ENCODE assay signal across 1 cellular context in the genomic region with DNA sequence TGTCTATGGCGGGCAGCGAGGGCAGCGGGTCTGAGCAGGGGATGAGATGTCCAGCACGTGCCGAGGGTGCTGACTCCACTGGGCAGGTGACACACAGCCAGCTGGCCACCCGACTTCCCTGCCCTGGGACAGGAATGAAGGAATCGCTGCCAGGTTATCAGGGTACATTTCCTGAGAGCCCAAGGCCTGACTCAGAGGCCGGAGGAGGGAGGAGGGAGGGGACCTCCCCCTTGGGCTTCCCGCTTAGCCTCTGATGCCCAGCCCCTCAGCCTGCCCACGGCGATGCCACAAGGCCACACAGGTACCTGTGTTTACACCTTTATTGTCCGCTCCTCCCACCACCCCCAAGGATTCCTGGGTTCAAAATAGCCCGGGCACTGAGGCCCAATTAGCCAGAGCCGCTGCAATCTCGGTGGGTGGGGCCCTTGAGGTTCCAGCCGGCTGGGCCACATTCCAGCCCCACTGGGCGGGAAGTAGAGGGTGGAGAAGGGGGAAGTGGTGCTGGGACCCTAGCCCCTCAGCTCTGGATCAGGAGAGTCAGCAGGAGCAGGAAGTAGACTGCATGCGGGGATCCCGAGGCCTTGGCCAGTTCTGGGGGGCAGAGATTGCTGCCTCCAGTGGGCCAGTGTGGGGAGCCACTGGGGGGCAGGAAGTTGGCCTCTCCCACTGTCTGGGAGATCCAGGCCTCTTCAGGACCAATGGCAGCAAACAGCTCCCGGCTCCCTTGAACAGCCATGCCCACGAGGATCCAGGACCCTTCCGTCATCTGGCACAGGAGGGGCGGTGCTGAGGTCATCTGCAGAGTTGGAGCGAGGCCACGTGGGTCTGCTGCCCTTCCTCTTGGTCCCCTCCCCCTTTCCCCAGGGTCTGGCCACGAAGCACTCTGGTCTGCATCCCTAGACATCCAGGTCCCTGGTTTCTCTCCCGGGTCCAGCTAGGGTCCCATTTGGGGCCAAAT.
TF ChIP-seq lines count a peak whose summit lies in the region.

No MANE protein-coding gene starts in this region.

TF ChIP-seq in WTC11, 78 proteins besides CTCF, POLR2A, EP300 and RAD21 (continued from another document):
- TF ChIP-seq, protein P1, sequence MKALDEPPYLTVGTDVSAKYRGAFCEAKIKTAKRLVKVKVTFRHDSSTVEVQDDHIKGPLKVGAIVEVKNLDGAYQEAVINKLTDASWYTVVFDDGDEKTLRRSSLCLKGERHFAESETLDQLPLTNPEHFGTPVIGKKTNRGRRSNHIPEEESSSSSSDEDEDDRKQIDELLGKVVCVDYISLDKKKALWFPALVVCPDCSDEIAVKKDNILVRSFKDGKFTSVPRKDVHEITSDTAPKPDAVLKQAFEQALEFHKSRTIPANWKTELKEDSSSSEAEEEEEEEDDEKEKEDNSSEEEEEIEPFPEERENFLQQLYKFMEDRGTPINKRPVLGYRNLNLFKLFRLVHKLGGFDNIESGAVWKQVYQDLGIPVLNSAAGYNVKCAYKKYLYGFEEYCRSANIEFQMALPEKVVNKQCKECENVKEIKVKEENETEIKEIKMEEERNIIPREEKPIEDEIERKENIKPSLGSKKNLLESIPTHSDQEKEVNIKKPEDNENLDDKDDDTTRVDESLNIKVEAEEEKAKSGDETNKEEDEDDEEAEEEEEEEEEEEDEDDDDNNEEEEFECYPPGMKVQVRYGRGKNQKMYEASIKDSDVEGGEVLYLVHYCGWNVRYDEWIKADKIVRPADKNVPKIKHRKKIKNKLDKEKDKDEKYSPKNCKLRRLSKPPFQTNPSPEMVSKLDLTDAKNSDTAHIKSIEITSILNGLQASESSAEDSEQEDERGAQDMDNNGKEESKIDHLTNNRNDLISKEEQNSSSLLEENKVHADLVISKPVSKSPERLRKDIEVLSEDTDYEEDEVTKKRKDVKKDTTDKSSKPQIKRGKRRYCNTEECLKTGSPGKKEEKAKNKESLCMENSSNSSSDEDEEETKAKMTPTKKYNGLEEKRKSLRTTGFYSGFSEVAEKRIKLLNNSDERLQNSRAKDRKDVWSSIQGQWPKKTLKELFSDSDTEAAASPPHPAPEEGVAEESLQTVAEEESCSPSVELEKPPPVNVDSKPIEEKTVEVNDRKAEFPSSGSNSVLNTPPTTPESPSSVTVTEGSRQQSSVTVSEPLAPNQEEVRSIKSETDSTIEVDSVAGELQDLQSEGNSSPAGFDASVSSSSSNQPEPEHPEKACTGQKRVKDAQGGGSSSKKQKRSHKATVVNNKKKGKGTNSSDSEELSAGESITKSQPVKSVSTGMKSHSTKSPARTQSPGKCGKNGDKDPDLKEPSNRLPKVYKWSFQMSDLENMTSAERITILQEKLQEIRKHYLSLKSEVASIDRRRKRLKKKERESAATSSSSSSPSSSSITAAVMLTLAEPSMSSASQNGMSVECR (CRISPR knock-in tag; IDR thresholded peaks at IDR 0.05; ENCODE audit: borderline replicate concordance) = 0 out of 2 replicates have a peak, but pooled peaks have one; percentile 57
- TF ChIP-seq, protein P2, sequence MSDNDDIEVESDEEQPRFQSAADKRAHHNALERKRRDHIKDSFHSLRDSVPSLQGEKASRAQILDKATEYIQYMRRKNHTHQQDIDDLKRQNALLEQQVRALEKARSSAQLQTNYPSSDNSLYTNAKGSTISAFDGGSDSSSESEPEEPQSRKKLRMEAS (CRISPR knock-in tag; IDR thresholded peaks at IDR 0.05) = peak; percentile 66; the same call in 1 of the 2 replicates
- TF ChIP-seq ESRRA (CRISPR knock-in tag; IDR thresholded peaks at IDR 0.05; ENCODE audit: borderline replicate concordance) (0 out of 2 replicates have a peak, but pooled peaks have one; percentile 65), ZNF423 (CRISPR knock-in tag; IDR thresholded peaks at IDR 0.05) (no peak), ZNF219 (CRISPR knock-in tag; IDR thresholded peaks at IDR 0.05; ENCODE audit: borderline replicate concordance) (0 out of 2 replicates have a peak, but pooled peaks have one; percentile 61)
